Comparison of ENCODE assay signal across 8 cellular contexts in genomic region chr12:6451348-6452244, GRCh38. TPM values are rescaled to one million over a fixed set of nuclear protein-coding genes. Genes with fewer than 3 reads are reported as not detected.
DNase-seq lines count a peak whose midpoint lies in the region; ATAC-seq and TF ChIP-seq lines count a peak whose summit lies in the region.

A gene with protein sequence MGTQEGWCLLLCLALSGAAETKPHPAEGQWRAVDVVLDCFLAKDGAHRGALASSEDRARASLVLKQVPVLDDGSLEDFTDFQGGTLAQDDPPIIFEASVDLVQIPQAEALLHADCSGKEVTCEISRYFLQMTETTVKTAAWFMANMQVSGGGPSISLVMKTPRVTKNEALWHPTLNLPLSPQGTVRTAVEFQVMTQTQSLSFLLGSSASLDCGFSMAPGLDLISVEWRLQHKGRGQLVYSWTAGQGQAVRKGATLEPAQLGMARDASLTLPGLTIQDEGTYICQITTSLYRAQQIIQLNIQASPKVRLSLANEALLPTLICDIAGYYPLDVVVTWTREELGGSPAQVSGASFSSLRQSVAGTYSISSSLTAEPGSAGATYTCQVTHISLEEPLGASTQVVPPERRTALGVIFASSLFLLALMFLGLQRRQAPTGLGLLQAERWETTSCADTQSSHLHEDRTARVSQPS (plus strand): TSS chr12:6452042. CDS start chr12:6452249, 207 bp downstream.

- H3K4me1 ChIP-seq in gastroesophageal sphincter (peaks cover 3 to 49% (median 16%) of the 10 kb centered on the region in 3 donors), neutrophil (ENCODE audit: control insufficient read depth in 1 of 2, insufficient read depth in 1 of 2, low read depth in 1 of 2, low read length in 1 of 2) (peaks cover 24 to 29% of the 10 kb centered on the region in 2 experiments), thymus (ENCODE audit: control insufficient read depth, insufficient read depth, low read length) (peaks cover 23% of the 10 kb centered on the region)

- WGBS in gastroesophageal sphincter (ENCODE audit: low coverage in 1 of 2), 2 donors: 0% methylated on average over 2 to 12 of the region's 27 CpGs
- under 1% methylated on average over 27 of the region's 27 CpGs for WGBS in thymus

- peak within 1 kb of the TSS; percentile 99 for H3K27ac Mint-ChIP-seq in activated naive CD4-positive, alpha-beta T cell treated with anti-CD3 and anti-CD28 coated beads, Interleukin-2, amount 10 ng/mL, durations not matched to agents 7 days and 5 days

- H3K9me3 Mint-ChIP-seq in activated naive CD4-positive, alpha-beta T cell treated with anti-CD3 and anti-CD28 coated beads, Interleukin-2, amount 10 ng/mL, durations not matched to agents 7 days and 5 days: no peaks in the 10 kb centered on the region

- H3K27ac ChIP-seq in gastroesophageal sphincter (peak within 1 kb of the TSS; percentile 83 to 98 (median 95)), neutrophil (peak within 1 kb of the TSS; percentile 93), thymus (ENCODE audit: low read depth) (peak within 1 kb of the TSS; percentile 96)

- H3K27me3 ChIP-seq in gastroesophageal sphincter (no peaks in the 10 kb centered on the region), neutrophil (no peaks in the 10 kb centered on the region), thymus (ENCODE audit: control insufficient read depth, insufficient read depth) (no peaks in the 10 kb centered on the region)

- peak; percentile 36 to 57 for TF ChIP-seq POLR2A in gastroesophageal sphincter (IDR thresholded peaks at IDR 0.05)

- H3K4me3 ChIP-seq in gastroesophageal sphincter (peak within 1 kb of the TSS; percentile 63 to 72), neutrophil (ENCODE audit: low read depth in 1 of 2, low read length in 1 of 2) (peak within 1 kb of the TSS; percentile 79 to 87), thymus (ENCODE audit: low read length) (peak within 1 kb of the TSS; percentile 70)

- DNase-seq in DMS 273 (lab: John Stamatoyannopoulos, UW; ENCODE audit: unreplicated experiment): peak; percentile 89
- DNase-seq in LoVo (ENCODE audit: low spot score): peak; percentile 89
- DNase-seq in SHP77 treated with DMSO at 0.1 percent for 48 hours (lab: John Stamatoyannopoulos, UW): peak; percentile 67
- peak; percentile 90 for DNase-seq in activated naive CD4-positive, alpha-beta T cell treated with anti-CD3 and anti-CD28 coated beads, Interleukin-2, amount 10 ng/mL, durations not matched to agents 7 days and 5 days

- ATAC-seq in GM21576 (IDR thresholded peaks at IDR 0.05; ENCODE audit: unreplicated experiment) (peak; percentile 62), gastroesophageal sphincter (peak; percentile 91)

- H3K27me3 Mint-ChIP-seq in activated naive CD4-positive, alpha-beta T cell treated with anti-CD3 and anti-CD28 coated beads, Interleukin-2, amount 10 ng/mL, durations not matched to agents 7 days and 5 days: no peaks in the 10 kb centered on the region

- H3K36me3 Mint-ChIP-seq in activated naive CD4-positive, alpha-beta T cell treated with anti-CD3 and anti-CD28 coated beads, Interleukin-2, amount 10 ng/mL, durations not matched to agents 7 days and 5 days: peaks cover 72% of the 10 kb centered on the region

- peak within 1 kb of the TSS; percentile 99 for H3K4me3 Mint-ChIP-seq in activated naive CD4-positive, alpha-beta T cell treated with anti-CD3 and anti-CD28 coated beads, Interleukin-2, amount 10 ng/mL, durations not matched to agents 7 days and 5 days

- TF ChIP-seq CTCF in gastroesophageal sphincter (IDR thresholded peaks at IDR 0.05) (no peak), neutrophil (IDR thresholded peaks at IDR 0.05) (no peak)

- H3K9me3 ChIP-seq in gastroesophageal sphincter (no peaks in the 10 kb centered on the region), neutrophil (no peaks in the 10 kb centered on the region), thymus (ENCODE audit: control insufficient read depth) (no peaks in the 10 kb centered on the region)

- peaks cover 82% of the 10 kb centered on the region for H3K4me1 Mint-ChIP-seq in activated naive CD4-positive, alpha-beta T cell treated with anti-CD3 and anti-CD28 coated beads, Interleukin-2, amount 10 ng/mL, durations not matched to agents 7 days and 5 days

- no peak for TF ChIP-seq EP300 in gastroesophageal sphincter (IDR thresholded peaks at IDR 0.05)

- peaks cover 0 to 45% of the 10 kb centered on the region in 2 donors for H3K36me3 ChIP-seq in gastroesophageal sphincter
- peaks cover 27% of the 10 kb centered on the region for H3K36me3 ChIP-seq in neutrophil
- peaks cover 15% of the 10 kb centered on the region for H3K36me3 ChIP-seq in thymus (ENCODE audit: control insufficient read depth, insufficient read depth)

- CTCF ChIA-PET in activated naive CD4-positive, alpha-beta T cell treated with anti-CD3 and anti-CD28 coated beads, Interleukin-2, amount 10 ng/mL, durations not matched to agents 7 days and 5 days (lab: Charles Lee): interaction anchor here (0.8 to 6.9 kb wide), 7 partner anchors 8 to 28 kb away, joined by 3 to 35 read pairs (median 8); partner anchors contain the start of gene VAMP1

RNA-seq across cellular contexts. Expression of the gene that starts here (rescaled TPM):
- 10 to 100 TPM; 11.6 to 31.3 (median 16.4) TPM for total RNA-seq in gastroesophageal sphincter
- 28.6 TPM for polyA plus RNA-seq in thymus

Comparison
In these comparisons a context has a peak if more than half of its experiments do, and no peak if none do; other contexts are left out.
1. Peak in every context shown above with its lines: DNase-seq, ATAC-seq, H3K4me3 ChIP-seq and H3K27ac ChIP-seq.